ENCODE assay signal across 10 cellular contexts in the genomic region with DNA sequence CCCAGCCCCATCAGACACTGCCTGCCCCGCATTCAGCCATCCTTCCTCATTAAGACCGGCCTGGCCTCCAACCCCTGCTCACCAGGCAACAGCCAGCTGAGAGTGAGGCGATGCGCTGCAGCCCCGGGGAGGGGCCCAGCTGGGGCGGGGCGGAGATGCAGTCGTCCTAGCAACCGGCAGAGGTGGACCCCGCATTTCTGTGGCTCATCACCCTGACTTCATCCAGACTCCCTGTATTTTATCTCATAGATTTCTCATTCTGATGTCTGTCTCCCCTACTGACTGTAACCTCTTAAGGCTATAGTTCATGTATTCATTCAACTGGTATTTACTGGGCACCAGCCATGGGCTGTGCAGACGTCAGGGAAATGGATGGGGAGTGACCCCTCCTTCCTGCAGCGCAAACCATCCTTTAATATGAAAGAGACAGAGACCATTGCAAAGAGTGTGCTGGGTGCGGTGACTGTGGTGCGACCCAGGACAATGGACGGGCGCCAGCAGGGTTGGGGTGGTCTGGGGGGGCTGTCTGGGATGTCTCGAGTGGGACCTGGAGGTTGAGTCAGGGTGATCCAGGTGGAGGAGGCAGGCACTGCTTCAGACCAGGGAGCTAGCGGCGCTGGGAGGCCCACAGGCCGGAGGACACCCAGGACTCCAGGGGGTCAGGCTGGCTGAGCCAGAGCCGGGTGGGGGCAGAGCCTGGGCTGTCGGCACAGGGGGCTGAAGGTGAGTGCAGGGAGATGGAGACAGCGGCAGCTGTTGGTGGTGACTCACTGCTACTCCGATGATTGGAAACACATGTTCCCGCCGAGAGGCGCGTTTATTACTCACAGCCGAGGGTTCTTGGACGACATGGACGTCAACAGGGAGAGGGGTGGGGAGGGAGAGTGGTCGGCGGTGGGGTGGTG. TPM values are rescaled to one million over a fixed set of nuclear protein-coding genes. Genes with fewer than 3 reads are reported as not detected.
A peak's percentile ranks its signal among the peaks of the same experiment; 100 is the strongest.
DNase-seq lines count a peak whose midpoint lies in the region; ATAC-seq and TF ChIP-seq lines count a peak whose summit lies in the region.
"Had no signal": no experiment of that assay in that cellular context is flagged by ENCODE, and none has a peak within 500 bp of the region (broad histone marks: within the 10 kb centered on the region; RNA-seq: fewer than 3 reads in every experiment).

No MANE protein-coding gene starts in this region.

- 73% methylated on average over 23 of the region's 33 CpGs for whole genome bisulfite sequencing in suprapubic skin

- no peak for TF ChIP-seq POLR2A in suprapubic skin (IDR thresholded peaks at IDR 0.05)

- H3K4me3 Mint-ChIP-seq in T-helper 17 cell = no peak overlapping the region
- H3K4me3 Mint-ChIP-seq: naive B cell had no signal

- no peak overlapping the region for H3K27ac Mint-ChIP-seq in T-helper 17 cell

- H3K36me3 Mint-ChIP-seq in T-helper 17 cell (ENCODE audit: low read depth) = no peaks in the 10 kb centered on the region
- H3K36me3 Mint-ChIP-seq: naive B cell had no signal

- H3K27me3 Mint-ChIP-seq in T-helper 17 cell = no peaks in the 10 kb centered on the region

- no peak for TF ChIP-seq EP300 in suprapubic skin (IDR thresholded peaks at IDR 0.05)

- H3K4me1 Mint-ChIP-seq in T-helper 17 cell = peaks cover 7% of the 10 kb centered on the region

- H3K4me3 ChIP-seq in HFF-Myc (replicated peaks; ENCODE audit: low read depth, low read length) (no peak overlapping the region), suprapubic skin (no peak overlapping the region)

- no peaks in the 10 kb centered on the region for H3K36me3 ChIP-seq in suprapubic skin

- peaks cover 33% of the 10 kb centered on the region for H3K4me1 ChIP-seq in suprapubic skin

- peak overlapping the region; percentile 86 for H3K27ac ChIP-seq in suprapubic skin

- H3K9me3 ChIP-seq in suprapubic skin = no peaks in the 10 kb centered on the region
- H3K9me3 ChIP-seq in T-helper 17 cell (ENCODE audit: control insufficient read depth, low read length, poor library complexity, severe bottlenecking) = no peaks in the 10 kb centered on the region

- TF ChIP-seq CTCF in HFF-Myc (IDR thresholded peaks at IDR 0.05; ENCODE audit: low read depth, low read length, missing control alignments) (no peak), suprapubic skin (IDR thresholded peaks at IDR 0.05) (no peak)

- no peak for ATAC-seq in GM19463 (IDR thresholded peaks at IDR 0.05; ENCODE audit: unreplicated experiment)
- ATAC-seq in HG02623 (IDR thresholded peaks at IDR 0.05; ENCODE audit: unreplicated experiment) = no peak
- no peak for ATAC-seq in T-helper 17 cell

- DNase-seq in HFF-Myc (ENCODE audit: extremely low read depth, low read depth) = peak; percentile 93
- DNase-seq in amniotic epithelial cell (ENCODE audit: low read depth) = peak; percentile 99
- DNase-seq in iris pigment epithelial cell (ENCODE audit: low read depth) = peak; percentile 98
- DNase-seq in suprapubic skin (ENCODE audit: low spot score in 2 of 2) = peak; percentile 90 to 91
- no peak for DNase-seq in activated T-cell treated with anti-CD3 and anti-CD28 coated beads, Interleukin-2, amount 50 U/mL, for 48 hours
- DNase-seq in T-helper 17 cell = no peak
- DNase-seq: naive B cell, NCI-H1436 treated with DMSO at 0.1 percent for 48 hours had no signal

- H3K27me3 ChIP-seq in suprapubic skin = no peaks in the 10 kb centered on the region

RNA-seq across cellular contexts. Expression of a gene that starts 10.5 kb away (rescaled TPM):
- total RNA-seq in suprapubic skin = 100 to 1,000 TPM in 1 of 4 donors, 10 to 100 TPM in 3; 48.4 to 114 (median 76.0) TPM
- total RNA-seq in T-helper 17 cell = 1 to 10 TPM; 4.1 to 6.7 TPM

RNA-seq across cellular contexts. Expression of a gene that starts 32.7 kb away (rescaled TPM):
- 10 to 100 TPM in 1 of 4 donors, 1 to 10 TPM in 3; 2.4 to 11.1 (median 3.5) TPM for total RNA-seq in suprapubic skin
- 1 to 10 TPM; 2.0 to 2.9 TPM for total RNA-seq in T-helper 17 cell

RNA-seq across cellular contexts. Expression of a gene that starts 44.1 kb away (rescaled TPM):
- 100 to 1,000 TPM in 2 of 4 donors, 10 to 100 TPM in 2; 70.2 to 162 (median 105) TPM for total RNA-seq in suprapubic skin
- total RNA-seq in T-helper 17 cell = 10 to 100 TPM; 31.7 to 45.2 TPM

Comparison
In these comparisons a context has a peak if more than half of its experiments do, and no peak if none do; other contexts are left out.
1. DNase-seq: peak in HFF-Myc (single experiment), amniotic epithelial cell (single experiment), iris pigment epithelial cell (single experiment) and suprapubic skin (2 of 2); none in activated T-cell treated with anti-CD3 and anti-CD28 coated beads, Interleukin-2, amount 50 U/mL, for 48 hours (0 of 2) and T-helper 17 cell (0 of 3).
2. RNA of a gene that starts 10.5 kb away (total RNA-seq): 48.4 to 114 TPM in suprapubic skin; 4.1 to 6.7 TPM in T-helper 17 cell; every median in the first group is over 4 times any median in the second.